In the genomic region with DNA sequence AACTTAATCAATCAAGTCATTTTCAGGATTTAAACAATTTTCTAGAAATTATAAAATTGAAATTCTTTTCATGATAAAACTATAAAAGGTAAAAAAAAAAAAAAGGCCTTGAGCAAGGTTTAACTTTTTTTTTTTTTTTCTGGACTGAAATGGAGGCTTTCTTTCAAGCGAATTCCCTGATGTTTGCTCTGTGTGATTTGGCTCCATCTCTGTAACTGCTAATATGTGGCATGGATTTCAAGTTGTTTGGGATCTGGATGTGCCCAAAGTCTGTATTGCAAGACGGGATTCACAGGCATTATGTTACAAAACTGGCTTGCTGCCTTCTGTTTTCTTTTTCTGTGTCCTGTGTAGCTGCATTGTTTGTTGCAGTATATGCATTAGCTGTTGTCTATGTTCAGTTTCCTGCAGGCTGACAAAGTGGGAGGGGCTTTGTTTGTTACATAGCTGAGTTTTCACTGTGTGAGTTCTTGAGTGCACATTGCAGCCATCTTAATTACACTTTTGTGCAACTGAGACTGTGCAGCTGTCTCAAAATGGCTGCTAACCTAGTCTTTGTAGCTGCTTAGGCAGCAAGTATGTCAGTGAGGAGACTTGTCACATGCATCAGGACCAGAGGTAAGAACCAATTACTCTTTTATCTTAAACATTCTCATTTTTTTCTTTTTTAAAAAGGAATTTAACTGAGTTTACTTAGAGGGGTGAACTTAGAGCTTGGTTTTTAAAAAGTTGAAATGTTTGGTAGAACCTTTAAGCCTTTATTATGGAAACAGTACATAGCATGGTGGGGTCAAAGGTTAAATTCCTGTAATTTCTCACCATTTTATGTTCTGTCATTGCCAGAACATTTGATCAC, we compare ENCODE assay signal across 1 cellular context.
TF ChIP-seq lines count a peak whose summit lies in the region.

No MANE protein-coding gene starts in this region.

TF ChIP-seq in GM12878, 131 proteins besides CTCF, POLR2A, EP300 and RAD21 (continued from another document and continues in another):
- TF ChIP-seq MYB (IDR thresholded peaks at IDR 0.05; ENCODE audit: borderline replicate concordance, low read depth, low read length): no peak
- no peak for TF ChIP-seq CHD4 (IDR thresholded peaks at IDR 0.05)
- TF ChIP-seq, protein P1, sequence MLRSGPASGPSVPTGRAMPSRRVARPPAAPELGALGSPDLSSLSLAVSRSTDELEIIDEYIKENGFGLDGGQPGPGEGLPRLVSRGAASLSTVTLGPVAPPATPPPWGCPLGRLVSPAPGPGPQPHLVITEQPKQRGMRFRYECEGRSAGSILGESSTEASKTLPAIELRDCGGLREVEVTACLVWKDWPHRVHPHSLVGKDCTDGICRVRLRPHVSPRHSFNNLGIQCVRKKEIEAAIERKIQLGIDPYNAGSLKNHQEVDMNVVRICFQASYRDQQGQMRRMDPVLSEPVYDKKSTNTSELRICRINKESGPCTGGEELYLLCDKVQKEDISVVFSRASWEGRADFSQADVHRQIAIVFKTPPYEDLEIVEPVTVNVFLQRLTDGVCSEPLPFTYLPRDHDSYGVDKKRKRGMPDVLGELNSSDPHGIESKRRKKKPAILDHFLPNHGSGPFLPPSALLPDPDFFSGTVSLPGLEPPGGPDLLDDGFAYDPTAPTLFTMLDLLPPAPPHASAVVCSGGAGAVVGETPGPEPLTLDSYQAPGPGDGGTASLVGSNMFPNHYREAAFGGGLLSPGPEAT (IDR thresholded peaks at IDR 0.05; ENCODE audit: low read depth): peak; percentile 98
- no peak for TF ChIP-seq KLF5 (IDR thresholded peaks at IDR 0.05; ENCODE audit: partially characterized antibody)
- 0 out of 2 replicates have a peak, but pooled peaks have one; percentile 33 for TF ChIP-seq LARP7 (IDR thresholded peaks at IDR 0.05)
- no peak for TF ChIP-seq ZNF274 (IDR thresholded peaks at IDR 0.05; ENCODE audit: insufficient read depth, insufficient read length)
- TF ChIP-seq KDM1A (IDR thresholded peaks at IDR 0.05; ENCODE audit: borderline replicate concordance): no peak
- no peak for TF ChIP-seq NRF1 (conservative IDR thresholded peaks at IDR 0.05; ENCODE audit: low read depth, low read length)
- no peak for TF ChIP-seq RUNX3 (IDR thresholded peaks at IDR 0.05; ENCODE audit: low read length)
- TF ChIP-seq, protein P2, sequence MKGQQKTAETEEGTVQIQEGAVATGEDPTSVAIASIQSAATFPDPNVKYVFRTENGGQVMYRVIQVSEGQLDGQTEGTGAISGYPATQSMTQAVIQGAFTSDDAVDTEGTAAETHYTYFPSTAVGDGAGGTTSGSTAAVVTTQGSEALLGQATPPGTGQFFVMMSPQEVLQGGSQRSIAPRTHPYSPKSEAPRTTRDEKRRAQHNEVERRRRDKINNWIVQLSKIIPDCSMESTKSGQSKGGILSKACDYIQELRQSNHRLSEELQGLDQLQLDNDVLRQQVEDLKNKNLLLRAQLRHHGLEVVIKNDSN (IDR thresholded peaks at IDR 0.05; ENCODE audit: borderline replicate concordance, extremely low read length, insufficient read depth, low read depth, low read length): no peak
- no peak for TF ChIP-seq TCF12 (IDR thresholded peaks at IDR 0.05; ENCODE audit: low read depth, low read length)
- TF ChIP-seq, protein P3, sequence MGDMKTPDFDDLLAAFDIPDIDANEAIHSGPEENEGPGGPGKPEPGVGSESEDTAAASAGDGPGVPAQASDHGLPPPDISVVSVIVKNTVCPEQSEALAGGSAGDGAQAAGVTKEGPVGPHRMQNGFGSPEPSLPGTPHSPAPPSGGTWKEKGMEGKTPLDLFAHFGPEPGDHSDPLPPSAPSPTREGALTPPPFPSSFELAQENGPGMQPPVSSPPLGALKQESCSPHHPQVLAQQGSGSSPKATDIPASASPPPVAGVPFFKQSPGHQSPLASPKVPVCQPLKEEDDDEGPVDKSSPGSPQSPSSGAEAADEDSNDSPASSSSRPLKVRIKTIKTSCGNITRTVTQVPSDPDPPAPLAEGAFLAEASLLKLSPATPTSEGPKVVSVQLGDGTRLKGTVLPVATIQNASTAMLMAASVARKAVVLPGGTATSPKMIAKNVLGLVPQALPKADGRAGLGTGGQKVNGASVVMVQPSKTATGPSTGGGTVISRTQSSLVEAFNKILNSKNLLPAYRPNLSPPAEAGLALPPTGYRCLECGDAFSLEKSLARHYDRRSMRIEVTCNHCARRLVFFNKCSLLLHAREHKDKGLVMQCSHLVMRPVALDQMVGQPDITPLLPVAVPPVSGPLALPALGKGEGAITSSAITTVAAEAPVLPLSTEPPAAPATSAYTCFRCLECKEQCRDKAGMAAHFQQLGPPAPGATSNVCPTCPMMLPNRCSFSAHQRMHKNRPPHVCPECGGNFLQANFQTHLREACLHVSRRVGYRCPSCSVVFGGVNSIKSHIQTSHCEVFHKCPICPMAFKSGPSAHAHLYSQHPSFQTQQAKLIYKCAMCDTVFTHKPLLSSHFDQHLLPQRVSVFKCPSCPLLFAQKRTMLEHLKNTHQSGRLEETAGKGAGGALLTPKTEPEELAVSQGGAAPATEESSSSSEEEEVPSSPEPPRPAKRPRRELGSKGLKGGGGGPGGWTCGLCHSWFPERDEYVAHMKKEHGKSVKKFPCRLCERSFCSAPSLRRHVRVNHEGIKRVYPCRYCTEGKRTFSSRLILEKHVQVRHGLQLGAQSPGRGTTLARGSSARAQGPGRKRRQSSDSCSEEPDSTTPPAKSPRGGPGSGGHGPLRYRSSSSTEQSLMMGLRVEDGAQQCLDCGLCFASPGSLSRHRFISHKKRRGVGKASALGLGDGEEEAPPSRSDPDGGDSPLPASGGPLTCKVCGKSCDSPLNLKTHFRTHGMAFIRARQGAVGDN (IDR thresholded peaks at IDR 0.05): peak; percentile 88
- TF ChIP-seq, protein P4, sequence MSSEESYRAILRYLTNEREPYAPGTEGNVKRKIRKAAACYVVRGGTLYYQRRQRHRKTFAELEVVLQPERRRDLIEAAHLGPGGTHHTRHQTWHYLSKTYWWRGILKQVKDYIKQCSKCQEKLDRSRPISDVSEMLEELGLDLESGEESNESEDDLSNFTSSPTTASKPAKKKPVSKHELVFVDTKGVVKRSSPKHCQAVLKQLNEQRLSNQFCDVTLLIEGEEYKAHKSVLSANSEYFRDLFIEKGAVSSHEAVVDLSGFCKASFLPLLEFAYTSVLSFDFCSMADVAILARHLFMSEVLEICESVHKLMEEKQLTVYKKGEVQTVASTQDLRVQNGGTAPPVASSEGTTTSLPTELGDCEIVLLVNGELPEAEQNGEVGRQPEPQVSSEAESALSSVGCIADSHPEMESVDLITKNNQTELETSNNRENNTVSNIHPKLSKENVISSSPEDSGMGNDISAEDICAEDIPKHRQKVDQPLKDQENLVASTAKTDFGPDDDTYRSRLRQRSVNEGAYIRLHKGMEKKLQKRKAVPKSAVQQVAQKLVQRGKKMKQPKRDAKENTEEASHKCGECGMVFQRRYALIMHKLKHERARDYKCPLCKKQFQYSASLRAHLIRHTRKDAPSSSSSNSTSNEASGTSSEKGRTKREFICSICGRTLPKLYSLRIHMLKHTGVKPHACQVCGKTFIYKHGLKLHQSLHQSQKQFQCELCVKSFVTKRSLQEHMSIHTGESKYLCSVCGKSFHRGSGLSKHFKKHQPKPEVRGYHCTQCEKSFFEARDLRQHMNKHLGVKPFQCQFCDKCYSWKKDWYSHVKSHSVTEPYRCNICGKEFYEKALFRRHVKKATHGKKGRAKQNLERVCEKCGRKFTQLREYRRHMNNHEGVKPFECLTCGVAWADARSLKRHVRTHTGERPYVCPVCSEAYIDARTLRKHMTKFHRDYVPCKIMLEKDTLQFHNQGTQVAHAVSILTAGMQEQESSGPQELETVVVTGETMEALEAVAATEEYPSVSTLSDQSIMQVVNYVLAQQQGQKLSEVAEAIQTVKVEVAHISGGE (CRISPR knock-in tag; IDR thresholded peaks at IDR 0.05): no peak
- no peak for TF ChIP-seq WRNIP1 (IDR thresholded peaks at IDR 0.05; ENCODE audit: borderline replicate concordance, low read depth, low read length)
- TF ChIP-seq SMAD1 (IDR thresholded peaks at IDR 0.05; ENCODE audit: low read depth, partially characterized antibody): no peak
- peak; percentile 86; the same call in 1 of the 2 replicates for TF ChIP-seq ZNF207 (IDR thresholded peaks at IDR 0.05; ENCODE audit: borderline replicate concordance)
- TF ChIP-seq HDAC6 (IDR thresholded peaks at IDR 0.05; ENCODE audit: unreplicated experiment): no peak
- no peak for TF ChIP-seq RBBP5 (conservative IDR thresholded peaks at IDR 0.05)
- no peak for TF ChIP-seq STAT3 (IDR thresholded peaks at IDR 0.05; ENCODE audit: low read depth, low read length)
- TF ChIP-seq ZNF622 (IDR thresholded peaks at IDR 0.05): no peak
- no peak for TF ChIP-seq RCOR1 (conservative IDR thresholded peaks at IDR 0.05; ENCODE audit: low read depth, low read length)
- TF ChIP-seq HCFC1 (IDR thresholded peaks at IDR 0.05; ENCODE audit: low read length): no peak; the same call in 1 of the 2 replicates
- TF ChIP-seq BCL11A (IDR thresholded peaks at IDR 0.05; ENCODE audit: low read depth, low read length): peak; percentile 4; the same call in 1 of the 2 replicates
- TF ChIP-seq, protein P5, sequence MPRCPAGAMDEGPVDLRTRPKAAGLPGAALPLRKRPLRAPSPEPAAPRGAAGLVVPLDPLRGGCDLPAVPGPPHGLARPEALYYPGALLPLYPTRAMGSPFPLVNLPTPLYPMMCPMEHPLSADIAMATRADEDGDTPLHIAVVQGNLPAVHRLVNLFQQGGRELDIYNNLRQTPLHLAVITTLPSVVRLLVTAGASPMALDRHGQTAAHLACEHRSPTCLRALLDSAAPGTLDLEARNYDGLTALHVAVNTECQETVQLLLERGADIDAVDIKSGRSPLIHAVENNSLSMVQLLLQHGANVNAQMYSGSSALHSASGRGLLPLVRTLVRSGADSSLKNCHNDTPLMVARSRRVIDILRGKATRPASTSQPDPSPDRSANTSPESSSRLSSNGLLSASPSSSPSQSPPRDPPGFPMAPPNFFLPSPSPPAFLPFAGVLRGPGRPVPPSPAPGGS (IDR thresholded peaks at IDR 0.05; ENCODE audit: borderline replicate concordance, insufficient read depth, low read depth, low read length, poor library complexity, severe bottlenecking): no peak
- TF ChIP-seq, protein P6, sequence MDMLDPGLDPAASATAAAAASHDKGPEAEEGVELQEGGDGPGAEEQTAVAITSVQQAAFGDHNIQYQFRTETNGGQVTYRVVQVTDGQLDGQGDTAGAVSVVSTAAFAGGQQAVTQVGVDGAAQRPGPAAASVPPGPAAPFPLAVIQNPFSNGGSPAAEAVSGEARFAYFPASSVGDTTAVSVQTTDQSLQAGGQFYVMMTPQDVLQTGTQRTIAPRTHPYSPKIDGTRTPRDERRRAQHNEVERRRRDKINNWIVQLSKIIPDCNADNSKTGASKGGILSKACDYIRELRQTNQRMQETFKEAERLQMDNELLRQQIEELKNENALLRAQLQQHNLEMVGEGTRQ (IDR thresholded peaks at IDR 0.05; ENCODE audit: borderline replicate concordance, low read depth, low read length): no peak
- TF ChIP-seq SREBF2 (IDR thresholded peaks at IDR 0.05; ENCODE audit: low read length): no peak
- peak; percentile 41; the same call in 1 of the 2 replicates for TF ChIP-seq IKZF1 (conservative IDR thresholded peaks at IDR 0.05)
- TF ChIP-seq, protein P7, sequence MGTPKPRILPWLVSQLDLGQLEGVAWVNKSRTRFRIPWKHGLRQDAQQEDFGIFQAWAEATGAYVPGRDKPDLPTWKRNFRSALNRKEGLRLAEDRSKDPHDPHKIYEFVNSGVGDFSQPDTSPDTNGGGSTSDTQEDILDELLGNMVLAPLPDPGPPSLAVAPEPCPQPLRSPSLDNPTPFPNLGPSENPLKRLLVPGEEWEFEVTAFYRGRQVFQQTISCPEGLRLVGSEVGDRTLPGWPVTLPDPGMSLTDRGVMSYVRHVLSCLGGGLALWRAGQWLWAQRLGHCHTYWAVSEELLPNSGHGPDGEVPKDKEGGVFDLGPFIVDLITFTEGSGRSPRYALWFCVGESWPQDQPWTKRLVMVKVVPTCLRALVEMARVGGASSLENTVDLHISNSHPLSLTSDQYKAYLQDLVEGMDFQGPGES (IDR thresholded peaks at IDR 0.05): no peak
- peak; percentile 61; the same call in 1 of the 2 replicates for TF ChIP-seq POLR2AphosphoS5 (IDR thresholded peaks at IDR 0.05; ENCODE audit: low read length)
- TF ChIP-seq, protein P8, sequence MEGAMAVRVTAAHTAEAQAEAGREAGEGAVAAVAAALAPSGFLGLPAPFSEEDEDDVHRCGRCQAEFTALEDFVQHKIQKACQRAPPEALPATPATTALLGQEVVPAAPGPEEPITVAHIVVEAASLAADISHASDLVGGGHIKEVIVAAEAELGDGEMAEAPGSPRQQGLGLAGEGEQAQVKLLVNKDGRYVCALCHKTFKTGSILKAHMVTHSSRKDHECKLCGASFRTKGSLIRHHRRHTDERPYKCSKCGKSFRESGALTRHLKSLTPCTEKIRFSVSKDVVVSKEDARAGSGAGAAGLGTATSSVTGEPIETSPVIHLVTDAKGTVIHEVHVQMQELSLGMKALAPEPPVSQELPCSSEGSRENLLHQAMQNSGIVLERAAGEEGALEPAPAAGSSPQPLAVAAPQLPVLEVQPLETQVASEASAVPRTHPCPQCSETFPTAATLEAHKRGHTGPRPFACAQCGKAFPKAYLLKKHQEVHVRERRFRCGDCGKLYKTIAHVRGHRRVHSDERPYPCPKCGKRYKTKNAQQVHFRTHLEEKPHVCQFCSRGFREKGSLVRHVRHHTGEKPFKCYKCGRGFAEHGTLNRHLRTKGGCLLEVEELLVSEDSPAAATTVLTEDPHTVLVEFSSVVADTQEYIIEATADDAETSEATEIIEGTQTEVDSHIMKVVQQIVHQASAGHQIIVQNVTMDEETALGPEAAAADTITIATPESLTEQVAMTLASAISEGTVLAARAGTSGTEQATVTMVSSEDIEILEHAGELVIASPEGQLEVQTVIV (IDR thresholded peaks at IDR 0.05; ENCODE audit: borderline replicate concordance, partially characterized antibody): no peak
- TF ChIP-seq MEF2A (IDR thresholded peaks at IDR 0.05; ENCODE audit: insufficient read depth, low read depth, low read length): no peak
- TF ChIP-seq ZZZ3 (IDR thresholded peaks at IDR 0.05; ENCODE audit: control insufficient read depth, insufficient read length, low read depth): no peak
- no peak for TF ChIP-seq BRCA1 (IDR thresholded peaks at IDR 0.05; ENCODE audit: low read depth, low read length)
- no peak for TF ChIP-seq CBX3 (IDR thresholded peaks at IDR 0.05; ENCODE audit: borderline replicate concordance, low read depth)
- TF ChIP-seq RAD51 (IDR thresholded peaks at IDR 0.05): peak; percentile 44
- TF ChIP-seq FOXM1 (IDR thresholded peaks at IDR 0.05; ENCODE audit: low read depth, low read length): peak; percentile 33; the same call in 1 of the 2 replicates
- 0 out of 2 replicates have a peak, but pooled peaks have one; percentile 87 for TF ChIP-seq PAX8 (IDR thresholded peaks at IDR 0.05)
- no peak for TF ChIP-seq ESRRA (IDR thresholded peaks at IDR 0.05; ENCODE audit: low read length)
- no peak for TF ChIP-seq SMC3 (IDR thresholded peaks at IDR 0.05; ENCODE audit: borderline replicate concordance, low read length)
- no peak for TF ChIP-seq SRF (IDR thresholded peaks at IDR 0.05; ENCODE audit: low read depth in 2 of 2, low read length in 2 of 2)
